8 cellular contexts compared by ENCODE assay signal in genomic region chr5:892390-893136, GRCh38. TPM values are rescaled to one million over a fixed set of nuclear protein-coding genes. Genes with fewer than 3 reads are reported as not detected.
A peak's percentile ranks its signal among the peaks of the same experiment; 100 is the strongest.
DNase-seq lines count a peak whose midpoint lies in the region; ATAC-seq and TF ChIP-seq lines count a peak whose summit lies in the region.

Gene BRD9, minus strand, starts transcription at chr5:892801. Its CDS starts 144 bp downstream, at chr5:892657.
A gene with protein sequence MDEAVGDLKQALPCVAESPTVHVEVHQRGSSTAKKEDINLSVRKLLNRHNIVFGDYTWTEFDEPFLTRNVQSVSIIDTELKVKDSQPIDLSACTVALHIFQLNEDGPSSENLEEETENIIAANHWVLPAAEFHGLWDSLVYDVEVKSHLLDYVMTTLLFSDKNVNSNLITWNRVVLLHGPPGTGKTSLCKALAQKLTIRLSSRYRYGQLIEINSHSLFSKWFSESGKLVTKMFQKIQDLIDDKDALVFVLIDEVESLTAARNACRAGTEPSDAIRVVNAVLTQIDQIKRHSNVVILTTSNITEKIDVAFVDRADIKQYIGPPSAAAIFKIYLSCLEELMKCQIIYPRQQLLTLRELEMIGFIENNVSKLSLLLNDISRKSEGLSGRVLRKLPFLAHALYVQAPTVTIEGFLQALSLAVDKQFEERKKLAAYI (plus strand): TSS chr5:892884. CDS start chr5:892999, 115 bp downstream.

- peaks cover 11% of the 10 kb centered on the region for H3K4me1 Mint-ChIP-seq in MCF 10A (ENCODE audit: insufficient read depth, unreplicated experiment)

- CTCF ChIA-PET in MCF 10A (lab: Yijun Ruan, JAX): interaction anchor here (0.7 to 6.0 kb wide), 4 partner anchors 10 to 427 kb away, joined by 4 to 42 read pairs (median 4); no protein-coding TSS in a partner anchor

- peak; percentile 70 to 83 for DNase-seq in NCI-H524 (lab: John Stamatoyannopoulos, UW)
- DNase-seq in NCI-H524 treated with DMSO at 0.1 percent for 48 hours (lab: John Stamatoyannopoulos, UW): no peak
- DNase-seq in NCI-H1694 treated with DMSO at 0.1 percent for 48 hours (lab: John Stamatoyannopoulos, UW): peak; percentile 66
- peak; percentile 83 for DNase-seq in UCSD-AML1 (lab: John Stamatoyannopoulos, UW; ENCODE audit: unreplicated experiment)
- peak; percentile 73 for DNase-seq in MCF 10A (ENCODE audit: unreplicated experiment)

- peak; percentile 96 for ATAC-seq in HG02870 (IDR thresholded peaks at IDR 0.05; ENCODE audit: unreplicated experiment)

- H3K27ac ChIP-seq in skin epidermis: peak within 1 kb of the TSS; percentile 88 to 99 (median 96)

- BruUV-seq in MCF 10A (replicated peaks; lab: Mats Ljungman, UMichigan): no TSS peak

- no peaks in the 10 kb centered on the region for H3K9me3 Mint-ChIP-seq in MCF 10A (ENCODE audit: unreplicated experiment)

- POLR2A ChIA-PET in MCF 10A (lab: Yijun Ruan, JAX): interaction anchor here (0.6 to 2.5 kb wide), 12 partner anchors 9 to 843 kb away, joined by 3 to 13 read pairs (median 4); partner anchors contain the start of gene PDCD6

- peak within 1 kb of the TSS; percentile 82 for H3K4me3 Mint-ChIP-seq in MCF 10A (ENCODE audit: unreplicated experiment)

- peaks cover 32% of the 10 kb centered on the region for H3K36me3 Mint-ChIP-seq in MCF 10A (ENCODE audit: insufficient read depth, unreplicated experiment)

- H3K4me3 ChIP-seq in iPS-18c (ENCODE audit: insufficient read depth, low read depth, low read length) (peak within 1 kb of the TSS; percentile 96), skin epidermis (peak within 1 kb of the TSS; percentile 82 to 90 (median 84))

- intact Hi-C loops in MCF 10A (cut with micrococcal nuclease): no loop called here

- no peaks in the 10 kb centered on the region for H3K9me3 ChIP-seq in iPS-18c (ENCODE audit: control insufficient read depth, insufficient read depth, low read length)

- no peak for TF ChIP-seq CTCF in MCF 10A (IDR thresholded peaks at IDR 0.05; ENCODE audit: unreplicated experiment)

- H3K27me3 Mint-ChIP-seq in MCF 10A (ENCODE audit: insufficient read depth, unreplicated experiment): no peaks in the 10 kb centered on the region

- peak within 1 kb of the TSS; percentile 88 for H3K27ac Mint-ChIP-seq in MCF 10A (ENCODE audit: low read depth, unreplicated experiment)

RNA-seq across cellular contexts. Expression of gene BRD9, which starts in this region (rescaled TPM):
- 44.9 and 48.9 TPM in 2 replicates for total RNA-seq in MCF 10A (2022)

RNA-seq across cellular contexts. Expression of the second gene that starts in this region (rescaled TPM):
- 13.7 and 21.4 TPM in 2 replicates for total RNA-seq in MCF 10A (2022)
